Comparison of ENCODE assay signal across 16 cellular contexts in the genomic region with DNA sequence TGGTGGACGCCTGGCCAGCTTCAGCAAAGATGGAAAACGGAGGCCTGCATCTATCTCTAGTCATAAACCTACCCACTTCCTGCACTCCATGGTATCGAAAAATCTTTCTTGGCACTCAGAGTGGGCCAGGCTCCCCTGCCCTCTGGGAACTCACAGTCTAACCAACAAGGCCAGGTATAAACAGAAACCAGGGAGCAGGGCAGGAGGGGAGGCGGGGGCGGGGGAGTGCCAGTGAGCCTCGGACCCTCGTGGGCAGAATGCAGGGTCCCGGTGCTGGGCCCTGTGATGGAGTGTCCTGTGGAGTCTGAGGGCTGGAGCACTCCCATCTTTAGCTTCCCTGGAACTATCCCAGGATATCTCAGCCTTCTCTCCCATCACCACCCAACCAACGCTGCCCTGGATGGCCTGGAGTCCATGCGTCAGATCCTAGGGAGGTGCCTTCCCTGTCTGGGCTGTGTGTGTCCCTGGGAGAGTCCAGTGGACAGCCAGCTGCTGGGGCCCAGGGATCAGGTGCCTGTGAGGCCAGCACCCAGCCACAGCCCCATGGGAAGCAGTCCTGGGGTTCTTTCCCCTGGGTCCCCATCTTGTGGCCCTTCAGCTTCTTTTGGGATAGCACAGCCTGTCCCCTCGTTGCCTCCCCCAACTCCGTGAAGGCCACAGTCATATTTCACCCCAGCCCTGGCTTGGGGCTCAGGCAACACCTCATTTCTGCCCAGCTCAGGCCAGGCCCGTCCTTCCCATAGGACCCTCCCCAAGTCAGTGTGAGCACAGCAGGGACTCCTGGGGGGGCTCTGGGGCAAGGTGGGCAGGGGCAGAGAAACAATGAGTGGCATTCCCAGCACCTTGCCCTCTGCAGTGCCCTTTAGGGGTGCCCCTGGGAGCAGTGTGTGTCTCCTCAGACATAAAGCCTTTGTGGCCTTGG. TPM values are rescaled to one million over a fixed set of nuclear protein-coding genes. Genes with fewer than 3 reads are reported as not detected.
DNase-seq lines count a peak whose midpoint lies in the region; TF ChIP-seq lines count a peak whose summit lies in the region.
"Had no signal": no experiment of that assay in that cellular context is flagged by ENCODE, and none has a peak within 500 bp of the region (broad histone marks: within the 10 kb centered on the region; RNA-seq: fewer than 3 reads in every experiment).

No MANE protein-coding gene starts in this region.

- no peak overlapping the region for H3K4me3 Mint-ChIP-seq in activated naive CD4-positive, alpha-beta T cell treated with anti-CD3 and anti-CD28 coated beads, Interleukin-2, amount 10 ng/mL, durations not matched to agents 7 days and 5 days

- H3K4me1 ChIP-seq in muscle layer of duodenum (ENCODE audit: control insufficient read depth in 1 of 2, insufficient read depth in 2 of 2, low read length in 2 of 2) (peaks cover 0 to 13% of the 10 kb centered on the region in 2 donors), uterus (no peaks in the 10 kb centered on the region)
- H3K4me1 ChIP-seq: foreskin keratinocyte had no signal

- intact Hi-C loops in cardiac septum (cut with DNase I) (no loop called here), uterus (cut with DNase I; ENCODE audit: low total_unique reads) (no loop called here)

- H3K27me3 ChIP-seq in muscle layer of duodenum (ENCODE audit: low read depth, low read length) (no peaks in the 10 kb centered on the region), uterus (no peaks in the 10 kb centered on the region)
- H3K27me3 ChIP-seq: cardiac muscle cell, vagina had no signal

- TF ChIP-seq POLR2A in uterus (IDR thresholded peaks at IDR 0.05), result no peak

- no peaks in the 10 kb centered on the region for H3K36me3 Mint-ChIP-seq in activated naive CD4-positive, alpha-beta T cell treated with anti-CD3 and anti-CD28 coated beads, Interleukin-2, amount 10 ng/mL, durations not matched to agents 7 days and 5 days

- H3K36me3 ChIP-seq in muscle layer of duodenum (ENCODE audit: control insufficient read depth in 1 of 2, insufficient read depth in 2 of 2, low read length in 2 of 2), result no peaks in the 10 kb centered on the region
- no peaks in the 10 kb centered on the region for H3K36me3 ChIP-seq in uterus
- H3K36me3 ChIP-seq: cardiac muscle cell, vagina had no signal

- no peak overlapping the region for H3K27ac Mint-ChIP-seq in activated naive CD4-positive, alpha-beta T cell treated with anti-CD3 and anti-CD28 coated beads, Interleukin-2, amount 10 ng/mL, durations not matched to agents 7 days and 5 days

- no peak for TF ChIP-seq CTCF in uterus (IDR thresholded peaks at IDR 0.05)

- H3K4me3 ChIP-seq in muscle layer of duodenum (ENCODE audit: low read depth in 1 of 2, low read length in 2 of 2) (no peak overlapping the region), uterus (no peak overlapping the region)
- H3K4me3 ChIP-seq: cardiac muscle cell, smooth muscle cell, vagina had no signal

- H3K9me3 ChIP-seq in muscle layer of duodenum (ENCODE audit: control insufficient read depth in 1 of 2, low read length in 2 of 2) (no peaks in the 10 kb centered on the region), uterus (no peaks in the 10 kb centered on the region)
- H3K9me3 ChIP-seq: vagina had no signal

- H3K27ac ChIP-seq in muscle layer of duodenum (ENCODE audit: low read length), result peak overlapping the region; percentile 94
- H3K27ac ChIP-seq in uterus, result no peak overlapping the region
- H3K27ac ChIP-seq: cardiac muscle cell, foreskin keratinocyte had no signal

- H3K4me1 Mint-ChIP-seq in activated naive CD4-positive, alpha-beta T cell treated with anti-CD3 and anti-CD28 coated beads, Interleukin-2, amount 10 ng/mL, durations not matched to agents 7 days and 5 days, result no peaks in the 10 kb centered on the region

- H3K9me3 Mint-ChIP-seq in activated naive CD4-positive, alpha-beta T cell treated with anti-CD3 and anti-CD28 coated beads, Interleukin-2, amount 10 ng/mL, durations not matched to agents 7 days and 5 days, result no peaks in the 10 kb centered on the region

- CTCF ChIA-PET in activated naive CD4-positive, alpha-beta T cell treated with anti-CD3 and anti-CD28 coated beads, Interleukin-2, amount 10 ng/mL, durations not matched to agents 7 days and 5 days (lab: Charles Lee), result interaction anchor here (1.1 to 2.0 kb wide), 3 partner anchors 10 to 125 kb away, joined by 3 to 9 read pairs (median 6); no protein-coding TSS in a partner anchor

- peak; percentile 10 for DNase-seq in activated naive CD4-positive, alpha-beta T cell treated with anti-CD3 and anti-CD28 coated beads, Interleukin-2, amount 10 ng/mL, durations not matched to agents 7 days and 5 days
- DNase-seq in activated naive CD4-positive, alpha-beta T cell (lab: John Stamatoyannopoulos, UW), result no peak
- DNase-seq in cardiac septum (ENCODE audit: low spot score) (peak; percentile 59), uterus (peak; percentile 10), iPS-NIHi7 (ENCODE audit: extremely low spot score) (no peak), hypothalamus (lab: John Stamatoyannopoulos, UW) (no peak), NCI-H1694 (lab: John Stamatoyannopoulos, UW) (no peak)
- DNase-seq: foreskin keratinocyte; NCI-H2029; nucleus accumbens; stimulated activated naive CD4-positive, alpha-beta T cell treated with Interleukin-2 at 50 U/mL for 16 hours had no signal

- peaks cover 6% of the 10 kb centered on the region for H3K27me3 Mint-ChIP-seq in activated naive CD4-positive, alpha-beta T cell treated with anti-CD3 and anti-CD28 coated beads, Interleukin-2, amount 10 ng/mL, durations not matched to agents 7 days and 5 days

RNA-seq across cellular contexts. Expression of a gene that starts 1.1 kb away (rescaled TPM):
- total RNA-seq in cardiac septum (not detected), uterus (under 1 TPM in 2 of 4 donors, not detected in 2; 0.26 to 0.29 TPM)
- total RNA-seq: cardiac muscle cell, foreskin keratinocyte, lung microvascular endothelial cell, smooth muscle cell, vagina had no signal

RNA-seq across cellular contexts. Expression of a gene that starts 24.0 kb away (rescaled TPM):
- 93.2 TPM for total RNA-seq in cardiac septum
- 100 to 1,000 TPM in 1 of 4 donors, 10 to 100 TPM in 3; 39.1 to 104 (median 61.0) TPM for total RNA-seq in uterus

RNA-seq across cellular contexts. Expression of a gene that starts 52.8 kb away (rescaled TPM):
- 2.6 TPM for total RNA-seq in cardiac septum
- 10 to 100 TPM in 3 of 4 donors, under 1 TPM in 1; 0.51 to 24.8 (median 22.3) TPM for total RNA-seq in uterus
- total RNA-seq: foreskin keratinocyte, lung microvascular endothelial cell, smooth muscle cell had no signal

Comparison
In these comparisons a context has a peak if more than half of its experiments do, and no peak if none do; other contexts are left out.
1. DNase-seq: peak in activated naive CD4-positive, alpha-beta T cell treated with anti-CD3 and anti-CD28 coated beads, Interleukin-2, amount 10 ng/mL, durations not matched to agents 7 days and 5 days (single experiment), cardiac septum (single experiment) and uterus (2 of 2); none in activated naive CD4-positive, alpha-beta T cell (0 of 4), iPS-NIHi7 (single experiment), hypothalamus (0 of 51) and NCI-H1694 (single experiment).